ENCODE assay signal across 9 cellular contexts in the genomic region with DNA sequence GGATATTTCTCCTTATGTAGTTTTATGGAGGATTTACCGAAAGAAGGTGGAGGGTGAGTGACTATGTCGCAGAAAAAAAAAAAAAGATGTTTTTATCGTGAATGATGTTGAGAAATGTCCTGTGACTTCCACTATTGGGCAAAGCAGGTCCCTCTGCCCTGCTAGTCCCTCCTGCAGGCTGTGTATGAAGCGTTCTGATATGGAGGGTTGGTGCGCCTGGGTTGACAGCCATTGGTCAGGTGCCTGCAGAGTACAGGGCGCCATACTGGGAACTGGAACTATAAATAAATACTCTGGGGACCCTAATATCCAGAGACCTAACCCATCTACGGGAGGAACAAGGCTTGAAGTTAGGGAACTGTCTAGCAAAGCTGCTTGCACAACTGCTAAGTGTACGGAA. TPM values are rescaled to one million over a fixed set of nuclear protein-coding genes. Genes with fewer than 3 reads are reported as not detected.
A peak's percentile ranks its signal among the peaks of the same experiment; 100 is the strongest.
DNase-seq lines count a peak whose midpoint lies in the region; ATAC-seq and TF ChIP-seq lines count a peak whose summit lies in the region.
"Had no signal": no experiment of that assay in that cellular context is flagged by ENCODE, and none has a peak within 500 bp of the region (broad histone marks: within the 10 kb centered on the region; RNA-seq: fewer than 3 reads in every experiment).

No MANE protein-coding gene starts in this region.

- H3K9me3 Mint-ChIP-seq in IgD-negative memory B cell (no peaks in the 10 kb centered on the region), brain (peaks cover 0 to 3% (median 0%) of the 10 kb centered on the region in 5 experiments)
- no peaks in the 10 kb centered on the region for H3K9me3 Mint-ChIP-seq in natural killer cell treated with Interleukin-12 subunit alpha and Interleukin-12 subunit beta and Interleukin-15 and Interleukin-18, amount 100 ng/mL, for 72 hours

- peak overlapping the region in 2 of 3 donors; percentile 41 to 93 for H3K27ac Mint-ChIP-seq in IgD-negative memory B cell
- H3K27ac Mint-ChIP-seq in brain: peak overlapping the region in 1 of 5 experiments; percentile 59
- H3K27ac Mint-ChIP-seq in natural killer cell treated with Interleukin-12 subunit alpha and Interleukin-12 subunit beta and Interleukin-15 and Interleukin-18, amount 100 ng/mL, for 72 hours: peak overlapping the region; percentile 46 to 88

- no peak for ATAC-seq in natural killer cell treated with Interleukin-12 subunit alpha and Interleukin-12 subunit beta and Interleukin-15 and Interleukin-18, amount 100 ng/mL, for 72 hours
- no peak for ATAC-seq in HG02981 (IDR thresholded peaks at IDR 0.05; ENCODE audit: unreplicated experiment)

- H3K27me3 Mint-ChIP-seq in IgD-negative memory B cell (no peaks in the 10 kb centered on the region), brain (peaks cover 55% of the 10 kb centered on the region)
- peaks cover 0 to 4% of the 10 kb centered on the region in 2 donors for H3K27me3 Mint-ChIP-seq in natural killer cell treated with Interleukin-12 subunit alpha and Interleukin-12 subunit beta and Interleukin-15 and Interleukin-18, amount 100 ng/mL, for 72 hours

- no peak for TF ChIP-seq CTCF in brain (conservative IDR thresholded peaks at IDR 0.05)

- H3K36me3 Mint-ChIP-seq in IgD-negative memory B cell (peaks cover 1% of the 10 kb centered on the region), brain (no peaks in the 10 kb centered on the region)
- H3K36me3 Mint-ChIP-seq in natural killer cell treated with Interleukin-12 subunit alpha and Interleukin-12 subunit beta and Interleukin-15 and Interleukin-18, amount 100 ng/mL, for 72 hours: no peaks in the 10 kb centered on the region

- H3K4me1 Mint-ChIP-seq in IgD-negative memory B cell (peaks cover 25 to 33% (median 29%) of the 10 kb centered on the region in 3 donors), brain (peaks cover 33% of the 10 kb centered on the region)
- H3K4me1 Mint-ChIP-seq in natural killer cell treated with Interleukin-12 subunit alpha and Interleukin-12 subunit beta and Interleukin-15 and Interleukin-18, amount 100 ng/mL, for 72 hours (ENCODE audit: low read depth in 2 of 2): peaks cover 38 to 45% of the 10 kb centered on the region in 2 donors

- DNase-seq in AML-193 (lab: John Stamatoyannopoulos, UW) (peak; percentile 53 to 55), DMS114 treated with DMSO at 0.1 percent for 48 hours (lab: John Stamatoyannopoulos, UW; ENCODE audit: unreplicated experiment) (no peak), amniotic stem cell (lab: John Stamatoyannopoulos, UW) (no peak), COR-L47 (lab: John Stamatoyannopoulos, UW) (no peak)
- no peak for DNase-seq in natural killer cell treated with Interleukin-12 subunit alpha and Interleukin-12 subunit beta and Interleukin-15 and Interleukin-18, amount 100 ng/mL, for 72 hours (ENCODE audit: low spot score)
- DNase-seq: SHP77 had no signal

- H3K4me3 Mint-ChIP-seq in IgD-negative memory B cell (peak overlapping the region; percentile 87 to 95 (median 92)), brain (peak overlapping the region; percentile 78 to 87 (median 83))
- H3K4me3 Mint-ChIP-seq in natural killer cell treated with Interleukin-12 subunit alpha and Interleukin-12 subunit beta and Interleukin-15 and Interleukin-18, amount 100 ng/mL, for 72 hours: peak overlapping the region; percentile 83

RNA-seq across cellular contexts. Expression of a gene that starts 1.5 kb away (rescaled TPM):
- polyA plus RNA-seq in IgD-negative memory B cell (13.5 TPM), brain (ENCODE audit: insufficient read depth, low read depth, low replicate concordance) (5.0 TPM)
- 10 to 100 TPM; 26.5 to 70.5 TPM for total RNA-seq in natural killer cell treated with Interleukin-12 subunit alpha and Interleukin-12 subunit beta and Interleukin-15 and Interleukin-18, amount 100 ng/mL, for 72 hours

RNA-seq across cellular contexts. Expression of a gene that starts 34.9 kb away (rescaled TPM):
- not detected for polyA plus RNA-seq in IgD-negative memory B cell
- polyA plus RNA-seq in brain (ENCODE audit: insufficient read depth, low read depth, low replicate concordance): 7.4 TPM
- total RNA-seq in natural killer cell treated with Interleukin-12 subunit alpha and Interleukin-12 subunit beta and Interleukin-15 and Interleukin-18, amount 100 ng/mL, for 72 hours: under 1 TPM; 0.14 to 0.31 TPM

Comparison
In these comparisons a context has a peak if more than half of its experiments do, and no peak if none do; other contexts are left out.
1. DNase-seq: peak in AML-193 (2 of 2); none in natural killer cell treated with Interleukin-12 subunit alpha and Interleukin-12 subunit beta and Interleukin-15 and Interleukin-18, amount 100 ng/mL, for 72 hours (single experiment), DMS114 treated with DMSO at 0.1 percent for 48 hours (single experiment), amniotic stem cell (single experiment) and COR-L47 (single experiment).
2. Peak in every context shown above with its lines, with median percentiles within 50 percentile points of each other: H3K4me3 Mint-ChIP-seq.